14 cellular contexts compared by ENCODE assay signal in genomic region chr7:115087437-115087836, GRCh38.
DNase-seq lines count a peak whose midpoint lies in the region; FAIRE-seq and TF ChIP-seq lines count a peak whose summit lies in the region.
"Had no signal": no experiment of that assay in that cellular context is flagged by ENCODE, and none has a peak within 500 bp of the region (broad histone marks: within the 10 kb centered on the region; RNA-seq: fewer than 3 reads in every experiment).

No MANE protein-coding gene starts in this region.

- H3F3A ChIP-seq in neural cell (ENCODE audit: insufficient read depth, low read length, poor library complexity, severe bottlenecking), result no peaks in the 10 kb centered on the region

- DNase-seq in Caki2 (ENCODE audit: low read depth), result peak; percentile 42
- DNase-seq in RCC 7860 (ENCODE audit: low spot score), result peak; percentile 73
- peak; percentile 97 for DNase-seq in fibroblast of peridontal ligament (ENCODE audit: extremely low read depth)
- no peak for DNase-seq in Peyer's patch
- DNase-seq in MV-4-11 (lab: John Stamatoyannopoulos, UW), result no peak
- no peak for DNase-seq in hippocampal formation (lab: John Stamatoyannopoulos, UW)
- no peak for DNase-seq in cerebellar nuclear complex (lab: John Stamatoyannopoulos, UW)
- DNase-seq: activated T-cell treated with anti-CD3 and anti-CD28 coated beads, Interleukin-2, amount 50 U/mL, for 4 hours; DMS 273 treated with DMSO at 0.1 percent for 48 hours; NCI-H187 treated with DMSO at 0.1 percent for 48 hours; occipital lobe; stimulated activated CD8-positive, alpha-beta memory T cell treated with anti-CD3 and anti-CD28 coated beads, Interleukin-4, amount 100 ng/mL, for 48 hours; T-cell had no signal

- H3K4me2 ChIP-seq in neural cell (ENCODE audit: low read length), result no peak overlapping the region

- no peaks in the 10 kb centered on the region for H3K79me2 ChIP-seq in neural cell (replicated peaks; ENCODE audit: insufficient read depth, low read length)

- H3K9me3 ChIP-seq in neural cell (ENCODE audit: low read length), result no peaks in the 10 kb centered on the region
- H3K9me3 ChIP-seq in Peyer's patch, result no peaks in the 10 kb centered on the region

- TF ChIP-seq EP300 in neural cell (conservative IDR thresholded peaks at IDR 0.05; ENCODE audit: poor library complexity, severe bottlenecking), result peak; percentile 94

- H3K9ac ChIP-seq in neural cell (ENCODE audit: low read length), result no peak overlapping the region

- H3K27me3 ChIP-seq in neural cell (ENCODE audit: insufficient read depth, low read depth, low read length), result no peaks in the 10 kb centered on the region
- no peaks in the 10 kb centered on the region for H3K27me3 ChIP-seq in Peyer's patch

- no peak for TF ChIP-seq RAD21 in neural cell (conservative IDR thresholded peaks at IDR 0.05)

- no peaks in the 10 kb centered on the region for H3K4me1 ChIP-seq in Peyer's patch

- no peak for TF ChIP-seq POLR2A in Peyer's patch (IDR thresholded peaks at IDR 0.05)

- in situ Hi-C loops in Caki2 (cut with HindIII; ENCODE audit: low pct_unique_long_range_greater_than_20kb, low sequenced_read_pairs), result no loop called here

- no peaks in the 10 kb centered on the region for H3K9me2 ChIP-seq in neural cell (ENCODE audit: insufficient read depth, low read length)

- no peaks in the 10 kb centered on the region for H4K20me1 ChIP-seq in neural cell (ENCODE audit: insufficient read depth)

- TF ChIP-seq CTCF in neural cell (IDR thresholded peaks at IDR 0.05; ENCODE audit: poor library complexity, severe bottlenecking) (no peak), Peyer's patch (IDR thresholded peaks at IDR 0.05) (no peak)

- peak; percentile 92 for FAIRE-seq in RCC 7860 (lab: Jason Lieb, UNC)

- no peaks in the 10 kb centered on the region for H3K36me3 ChIP-seq in neural cell (ENCODE audit: insufficient read depth, low read length)
- no peaks in the 10 kb centered on the region for H3K36me3 ChIP-seq in Peyer's patch

- no peak overlapping the region for H3K27ac ChIP-seq in neural cell (ENCODE audit: low read length)
- no peak overlapping the region for H3K27ac ChIP-seq in Peyer's patch

- no peak overlapping the region for H2AFZ ChIP-seq in neural cell (ENCODE audit: low read depth, low read length)

- H3K4me3 ChIP-seq in neural cell (ENCODE audit: low read length), result no peak overlapping the region
- H3K4me3 ChIP-seq in Peyer's patch, result no peak overlapping the region

TF ChIP-seq in neural cell, 6 proteins besides CTCF, POLR2A, EP300 and RAD21:
- no peak for TF ChIP-seq TAF1 (IDR thresholded peaks at IDR 0.05; ENCODE audit: low read depth)
- peak; percentile 76 for TF ChIP-seq REST (IDR thresholded peaks at IDR 0.05; ENCODE audit: borderline replicate concordance)
- peak; percentile 94 for TF ChIP-seq POLR2AphosphoS5 (IDR thresholded peaks at IDR 0.05)
- TF ChIP-seq EZH2 (IDR thresholded peaks at IDR 0.05; ENCODE audit: borderline replicate concordance, insufficient read depth, low read length, poor library complexity, severe bottlenecking), result no peak
- no peak for TF ChIP-seq MXI1 (conservative IDR thresholded peaks at IDR 0.05; ENCODE audit: poor library complexity, severe bottlenecking)

Comparison
In these comparisons a context has a peak if more than half of its experiments do, and no peak if none do; other contexts are left out.
1. DNase-seq: peak in Caki2 (single experiment), RCC 7860 (single experiment) and fibroblast of peridontal ligament (single experiment); none in Peyer's patch (0 of 3), MV-4-11 (single experiment), hippocampal formation (0 of 2) and cerebellar nuclear complex (0 of 2).